2 cellular contexts compared by ENCODE assay signal in the genomic region with DNA sequence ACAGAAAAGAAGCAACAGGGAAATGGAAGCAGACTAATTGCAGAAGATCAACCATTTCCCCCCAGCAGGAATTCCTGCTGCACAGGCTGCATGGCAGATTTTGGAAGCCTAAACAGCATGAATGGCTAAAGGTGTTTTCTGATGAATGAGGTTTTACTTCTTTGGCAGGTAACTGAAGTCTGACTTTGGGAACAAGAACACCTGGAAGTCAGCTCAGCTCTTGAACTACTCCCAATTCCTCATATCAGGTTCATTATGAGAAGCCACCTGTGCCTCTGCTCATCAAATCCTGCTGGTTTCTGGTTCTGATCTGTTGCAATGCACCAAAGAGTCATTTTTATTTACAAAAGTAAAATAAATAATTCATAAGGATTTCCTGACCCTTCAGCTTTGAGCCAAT.
TF ChIP-seq lines count a peak whose summit lies in the region.

No MANE protein-coding gene starts in this region.

TF ChIP-seq in K562, 482 proteins besides CTCF, POLR2A, EP300 and RAD21:
- TF ChIP-seq, protein P1, sequence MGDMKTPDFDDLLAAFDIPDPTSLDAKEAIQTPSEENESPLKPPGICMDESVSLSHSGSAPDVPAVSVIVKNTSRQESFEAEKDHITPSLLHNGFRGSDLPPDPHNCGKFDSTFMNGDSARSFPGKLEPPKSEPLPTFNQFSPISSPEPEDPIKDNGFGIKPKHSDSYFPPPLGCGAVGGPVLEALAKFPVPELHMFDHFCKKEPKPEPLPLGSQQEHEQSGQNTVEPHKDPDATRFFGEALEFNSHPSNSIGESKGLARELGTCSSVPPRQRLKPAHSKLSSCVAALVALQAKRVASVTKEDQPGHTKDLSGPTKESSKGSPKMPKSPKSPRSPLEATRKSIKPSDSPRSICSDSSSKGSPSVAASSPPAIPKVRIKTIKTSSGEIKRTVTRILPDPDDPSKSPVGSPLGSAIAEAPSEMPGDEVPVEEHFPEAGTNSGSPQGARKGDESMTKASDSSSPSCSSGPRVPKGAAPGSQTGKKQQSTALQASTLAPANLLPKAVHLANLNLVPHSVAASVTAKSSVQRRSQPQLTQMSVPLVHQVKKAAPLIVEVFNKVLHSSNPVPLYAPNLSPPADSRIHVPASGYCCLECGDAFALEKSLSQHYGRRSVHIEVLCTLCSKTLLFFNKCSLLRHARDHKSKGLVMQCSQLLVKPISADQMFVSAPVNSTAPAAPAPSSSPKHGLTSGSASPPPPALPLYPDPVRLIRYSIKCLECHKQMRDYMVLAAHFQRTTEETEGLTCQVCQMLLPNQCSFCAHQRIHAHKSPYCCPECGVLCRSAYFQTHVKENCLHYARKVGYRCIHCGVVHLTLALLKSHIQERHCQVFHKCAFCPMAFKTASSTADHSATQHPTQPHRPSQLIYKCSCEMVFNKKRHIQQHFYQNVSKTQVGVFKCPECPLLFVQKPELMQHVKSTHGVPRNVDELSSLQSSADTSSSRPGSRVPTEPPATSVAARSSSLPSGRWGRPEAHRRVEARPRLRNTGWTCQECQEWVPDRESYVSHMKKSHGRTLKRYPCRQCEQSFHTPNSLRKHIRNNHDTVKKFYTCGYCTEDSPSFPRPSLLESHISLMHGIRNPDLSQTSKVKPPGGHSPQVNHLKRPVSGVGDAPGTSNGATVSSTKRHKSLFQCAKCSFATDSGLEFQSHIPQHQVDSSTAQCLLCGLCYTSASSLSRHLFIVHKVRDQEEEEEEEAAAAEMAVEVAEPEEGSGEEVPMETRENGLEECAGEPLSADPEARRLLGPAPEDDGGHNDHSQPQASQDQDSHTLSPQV (IDR thresholded peaks at IDR 0.05) = no peak
- TF ChIP-seq TSC22D4 (tag; IDR thresholded peaks at IDR 0.05) = no peak
- TF ChIP-seq, protein P2, sequence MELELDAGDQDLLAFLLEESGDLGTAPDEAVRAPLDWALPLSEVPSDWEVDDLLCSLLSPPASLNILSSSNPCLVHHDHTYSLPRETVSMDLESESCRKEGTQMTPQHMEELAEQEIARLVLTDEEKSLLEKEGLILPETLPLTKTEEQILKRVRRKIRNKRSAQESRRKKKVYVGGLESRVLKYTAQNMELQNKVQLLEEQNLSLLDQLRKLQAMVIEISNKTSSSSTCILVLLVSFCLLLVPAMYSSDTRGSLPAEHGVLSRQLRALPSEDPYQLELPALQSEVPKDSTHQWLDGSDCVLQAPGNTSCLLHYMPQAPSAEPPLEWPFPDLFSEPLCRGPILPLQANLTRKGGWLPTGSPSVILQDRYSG (tag; conservative IDR thresholded peaks at IDR 0.05; ENCODE audit: low read depth) = no peak
- TF ChIP-seq, protein P3, sequence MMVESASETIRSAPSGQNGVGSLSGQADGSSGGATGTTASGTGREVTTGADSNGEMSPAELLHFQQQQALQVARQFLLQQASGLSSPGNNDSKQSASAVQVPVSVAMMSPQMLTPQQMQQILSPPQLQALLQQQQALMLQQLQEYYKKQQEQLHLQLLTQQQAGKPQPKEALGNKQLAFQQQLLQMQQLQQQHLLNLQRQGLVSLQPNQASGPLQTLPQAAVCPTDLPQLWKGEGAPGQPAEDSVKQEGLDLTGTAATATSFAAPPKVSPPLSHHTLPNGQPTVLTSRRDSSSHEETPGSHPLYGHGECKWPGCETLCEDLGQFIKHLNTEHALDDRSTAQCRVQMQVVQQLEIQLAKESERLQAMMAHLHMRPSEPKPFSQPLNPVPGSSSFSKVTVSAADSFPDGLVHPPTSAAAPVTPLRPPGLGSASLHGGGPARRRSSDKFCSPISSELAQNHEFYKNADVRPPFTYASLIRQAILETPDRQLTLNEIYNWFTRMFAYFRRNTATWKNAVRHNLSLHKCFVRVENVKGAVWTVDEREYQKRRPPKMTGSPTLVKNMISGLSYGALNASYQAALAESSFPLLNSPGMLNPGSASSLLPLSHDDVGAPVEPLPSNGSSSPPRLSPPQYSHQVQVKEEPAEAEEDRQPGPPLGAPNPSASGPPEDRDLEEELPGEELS (CRISPR knock-in tag; IDR thresholded peaks at IDR 0.05; ENCODE audit: borderline replicate concordance) = no peak
- TF ChIP-seq SREBF1 (IDR thresholded peaks at IDR 0.05; ENCODE audit: borderline replicate concordance, low read depth, low read length) = no peak
- TF ChIP-seq, protein P4, sequence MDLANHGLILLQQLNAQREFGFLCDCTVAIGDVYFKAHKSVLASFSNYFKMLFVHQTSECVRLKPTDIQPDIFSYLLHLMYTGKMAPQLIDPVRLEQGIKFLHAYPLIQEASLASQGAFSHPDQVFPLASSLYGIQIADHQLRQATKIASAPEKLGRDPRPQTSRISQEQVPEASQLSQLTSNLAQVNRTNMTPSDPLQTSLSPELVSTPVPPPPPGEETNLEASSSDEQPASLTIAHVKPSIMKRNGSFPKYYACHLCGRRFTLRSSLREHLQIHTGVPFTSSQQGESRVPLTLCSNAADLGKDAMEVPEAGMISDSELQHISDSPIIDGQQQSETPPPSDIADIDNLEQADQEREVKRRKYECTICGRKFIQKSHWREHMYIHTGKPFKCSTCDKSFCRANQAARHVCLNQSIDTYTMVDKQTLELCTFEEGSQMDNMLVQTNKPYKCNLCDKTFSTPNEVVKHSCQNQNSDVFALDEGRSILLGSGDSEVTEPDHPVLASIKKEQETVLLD (IDR thresholded peaks at IDR 0.05) = no peak
- TF ChIP-seq NFXL1 (CRISPR knock-in tag; IDR thresholded peaks at IDR 0.05) = no peak
- no peak for TF ChIP-seq STAT5B (CRISPR knock-in tag; IDR thresholded peaks at IDR 0.05)
- TF ChIP-seq, protein P5, sequence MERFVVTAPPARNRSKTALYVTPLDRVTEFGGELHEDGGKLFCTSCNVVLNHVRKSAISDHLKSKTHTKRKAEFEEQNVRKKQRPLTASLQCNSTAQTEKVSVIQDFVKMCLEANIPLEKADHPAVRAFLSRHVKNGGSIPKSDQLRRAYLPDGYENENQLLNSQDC (CRISPR knock-in tag; IDR thresholded peaks at IDR 0.05) = no peak
- TF ChIP-seq PML (IDR thresholded peaks at IDR 0.05; ENCODE audit: low read length) = no peak
- no peak for TF ChIP-seq NCOA4 (IDR thresholded peaks at IDR 0.05; ENCODE audit: partially characterized antibody)

TF ChIP-seq in H1, 55 proteins besides CTCF, POLR2A, EP300 and RAD21:
- TF ChIP-seq CEBPB (IDR thresholded peaks at IDR 0.05; ENCODE audit: low read depth, low read length) (no peak), RXRA (IDR thresholded peaks at IDR 0.05; ENCODE audit: insufficient read depth, low read depth, low read length) (no peak), CBX5 (IDR thresholded peaks at IDR 0.05; ENCODE audit: low read depth, low read length) (no peak), BACH1 (IDR thresholded peaks at IDR 0.05; ENCODE audit: low read length) (no peak), FOSL1 (IDR thresholded peaks at IDR 0.05; ENCODE audit: insufficient read depth, low read depth, low read length) (no peak), NRF1 (IDR thresholded peaks at IDR 0.05; ENCODE audit: low read depth, low read length) (no peak), POLR2AphosphoS5 (IDR thresholded peaks at IDR 0.05; ENCODE audit: low read depth, low read length) (no peak), KDM1A (IDR thresholded peaks at IDR 0.05; ENCODE audit: borderline replicate concordance, low read length) (no peak), GTF2F1 (IDR thresholded peaks at IDR 0.05; ENCODE audit: borderline replicate concordance, low read depth, low read length) (no peak), SIN3A (conservative IDR thresholded peaks at IDR 0.05 in 1 of 2, IDR thresholded peaks at IDR 0.05 in 1 of 2; ENCODE audit: low read depth in 1 of 2, low read length in 2 of 2) (no peak), CREB1 (IDR thresholded peaks at IDR 0.05) (no peak), CHD1 (IDR thresholded peaks at IDR 0.05; ENCODE audit: low read depth, low read length) (no peak), SIRT6 (IDR thresholded peaks at IDR 0.05; ENCODE audit: low read length) (no peak), SP4 (IDR thresholded peaks at IDR 0.05; ENCODE audit: low read length) (no peak), CBX8 (IDR thresholded peaks at IDR 0.05; ENCODE audit: borderline replicate concordance, low read depth, low read length) (no peak), EZH2 (IDR thresholded peaks at IDR 0.05; ENCODE audit: low read depth, low read length, severe bottlenecking) (no peak)
- TF ChIP-seq, protein P6, sequence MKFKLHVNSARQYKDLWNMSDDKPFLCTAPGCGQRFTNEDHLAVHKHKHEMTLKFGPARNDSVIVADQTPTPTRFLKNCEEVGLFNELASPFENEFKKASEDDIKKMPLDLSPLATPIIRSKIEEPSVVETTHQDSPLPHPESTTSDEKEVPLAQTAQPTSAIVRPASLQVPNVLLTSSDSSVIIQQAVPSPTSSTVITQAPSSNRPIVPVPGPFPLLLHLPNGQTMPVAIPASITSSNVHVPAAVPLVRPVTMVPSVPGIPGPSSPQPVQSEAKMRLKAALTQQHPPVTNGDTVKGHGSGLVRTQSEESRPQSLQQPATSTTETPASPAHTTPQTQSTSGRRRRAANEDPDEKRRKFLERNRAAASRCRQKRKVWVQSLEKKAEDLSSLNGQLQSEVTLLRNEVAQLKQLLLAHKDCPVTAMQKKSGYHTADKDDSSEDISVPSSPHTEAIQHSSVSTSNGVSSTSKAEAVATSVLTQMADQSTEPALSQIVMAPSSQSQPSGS (IDR thresholded peaks at IDR 0.05; ENCODE audit: low read length) = no peak
- TF ChIP-seq, protein P7, sequence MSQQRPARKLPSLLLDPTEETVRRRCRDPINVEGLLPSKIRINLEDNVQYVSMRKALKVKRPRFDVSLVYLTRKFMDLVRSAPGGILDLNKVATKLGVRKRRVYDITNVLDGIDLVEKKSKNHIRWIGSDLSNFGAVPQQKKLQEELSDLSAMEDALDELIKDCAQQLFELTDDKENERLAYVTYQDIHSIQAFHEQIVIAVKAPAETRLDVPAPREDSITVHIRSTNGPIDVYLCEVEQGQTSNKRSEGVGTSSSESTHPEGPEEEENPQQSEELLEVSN (IDR thresholded peaks at IDR 0.05) = no peak
TF ChIP-seq in H1: peak in this region for 0.
